In genomic region chr10:95640891-95641315, GRCh38 we compare ENCODE assay signal across 16 cellular contexts. TPM values are rescaled to one million over a fixed set of nuclear protein-coding genes. Genes with fewer than 3 reads are reported as not detected.
DNase-seq lines count a peak whose midpoint lies in the region; ATAC-seq and TF ChIP-seq lines count a peak whose summit lies in the region.
"Had no signal": no experiment of that assay in that cellular context is flagged by ENCODE, and none has a peak within 500 bp of the region (broad histone marks: within the 10 kb centered on the region; RNA-seq: fewer than 3 reads in every experiment).

No MANE protein-coding gene starts in this region.

- intact Hi-C loops in Caco-2 (cut with micrococcal nuclease; ENCODE audit: unreplicated experiment), result no loop called here

- BruUV-seq in Caco-2 (replicated peaks; lab: Mats Ljungman, UMichigan), result no TSS peak

- H3K36me3 ChIP-seq in Caco-2 (ENCODE audit: control insufficient read depth, insufficient read depth, low read length) (peaks cover 10% of the 10 kb centered on the region), liver (ENCODE audit: control insufficient read depth in 4 of 4, insufficient read depth in 3 of 4, low read depth in 1 of 4, low read length in 3 of 4) (peaks cover 2 to 39% (median 24%) of the 10 kb centered on the region in 4 donors)

- H3K9ac ChIP-seq in liver (ENCODE audit: low read depth in 1 of 2, low read length in 2 of 2), result no peak overlapping the region
- H3K9ac ChIP-seq: BLaER1 treated with 17β-estradiol and CSF1 and Interleukin-3, amounts not matched to agents 10 nM and 100 nM had no signal

- H3K4me1 ChIP-seq in Caco-2, result peaks cover 21% of the 10 kb centered on the region
- H3K4me1 ChIP-seq in liver (ENCODE audit: control insufficient read depth in 4 of 4, insufficient read depth in 4 of 4, low read length in 3 of 4), result peaks cover 0 to 3% (median 0%) of the 10 kb centered on the region in 4 donors
- H3K4me1 ChIP-seq: BLaER1 treated with 17β-estradiol and CSF1 and Interleukin-3, amounts not matched to agents 10 nM and 100 nM had no signal

- H3K4me3 Mint-ChIP-seq in Caco-2 (ENCODE audit: unreplicated experiment) (no peak overlapping the region), endothelial cell (ENCODE audit: unreplicated experiment) (peak overlapping the region; percentile 9)
- no peak overlapping the region for H3K4me3 Mint-ChIP-seq in activated CD8-positive, alpha-beta memory T cell treated with anti-CD3 and anti-CD28 coated beads, Interleukin-2, amount 10 ng/mL, durations not matched to agents 7 days and 5 days
- H3K4me3 Mint-ChIP-seq: B cell; CD8-positive, alpha-beta T cell; HFFc6 had no signal

- TF ChIP-seq CTCF in Caco-2 (IDR thresholded peaks at IDR 0.05; ENCODE audit: insufficient read depth in 1 of 2, low read depth in 1 of 2, low read length in 1 of 2, severe bottlenecking in 1 of 2, unreplicated experiment in 1 of 2) (no peak), endothelial cell (IDR thresholded peaks at IDR 0.05; ENCODE audit: unreplicated experiment) (no peak), liver (IDR thresholded peaks at IDR 0.05; ENCODE audit: low read depth, low read length, missing input control) (no peak), GM10248 (IDR thresholded peaks at IDR 0.05; ENCODE audit: control extremely low read depth, extremely low read depth, low read depth, missing control alignments) (no peak)

- H3K9me3 Mint-ChIP-seq in Caco-2 (ENCODE audit: unreplicated experiment), result no peaks in the 10 kb centered on the region
- no peaks in the 10 kb centered on the region for H3K9me3 Mint-ChIP-seq in endothelial cell (ENCODE audit: unreplicated experiment)
- no peaks in the 10 kb centered on the region for H3K9me3 Mint-ChIP-seq in activated CD8-positive, alpha-beta memory T cell treated with anti-CD3 and anti-CD28 coated beads, Interleukin-2, amount 10 ng/mL, durations not matched to agents 7 days and 5 days (ENCODE audit: low read depth)
- H3K9me3 Mint-ChIP-seq: CD8-positive, alpha-beta T cell; HFFc6 had no signal

- peak in 1 of 2 experiments; percentile 12 for DNase-seq in Caco-2
- DNase-seq in HuH-7 (ENCODE audit: low spot score), result peak; percentile 63
- no peak for DNase-seq in endothelial cell (ENCODE audit: low spot score)
- no peak for DNase-seq in GM10248 (ENCODE audit: extremely low spot score)
- no peak for DNase-seq in activated CD8-positive, alpha-beta memory T cell treated with anti-CD3 and anti-CD28 coated beads, Interleukin-2, amount 10 ng/mL, durations not matched to agents 7 days and 5 days
- DNase-seq: CD8-positive, alpha-beta T cell; GOT3; H7; HFFc6; KG1 had no signal

- WGBS in liver, result 100% methylated on average over 1 of the region's 1 CpG

- no peak overlapping the region for H3K27ac ChIP-seq in liver (ENCODE audit: low read depth in 1 of 2, low read length in 2 of 2)
- H3K27ac ChIP-seq: BLaER1 treated with 17β-estradiol and CSF1 and Interleukin-3, amounts not matched to agents 10 nM and 100 nM; HL-60 had no signal

- H3K9me3 ChIP-seq in Caco-2 (no peaks in the 10 kb centered on the region), liver (ENCODE audit: control insufficient read depth in 4 of 4, low read length in 3 of 4) (no peaks in the 10 kb centered on the region)
- H3K9me3 ChIP-seq: BLaER1 treated with 17β-estradiol and CSF1 and Interleukin-3, amounts not matched to agents 10 nM and 100 nM had no signal

- H3K27ac Mint-ChIP-seq in Caco-2 (ENCODE audit: unreplicated experiment) (peak overlapping the region; percentile 18), endothelial cell (ENCODE audit: unreplicated experiment) (no peak overlapping the region)
- H3K27ac Mint-ChIP-seq in activated CD8-positive, alpha-beta memory T cell treated with anti-CD3 and anti-CD28 coated beads, Interleukin-2, amount 10 ng/mL, durations not matched to agents 7 days and 5 days, result no peak overlapping the region
- H3K27ac Mint-ChIP-seq: B cell; CD8-positive, alpha-beta T cell; HFFc6 had no signal

- H3K4me3 ChIP-seq in Caco-2 (ENCODE audit: low read depth, low read length) (no peak overlapping the region), liver (ENCODE audit: low read depth in 1 of 3, low read length in 3 of 3) (no peak overlapping the region)
- H3K4me3 ChIP-seq: BLaER1 treated with 17β-estradiol and CSF1 and Interleukin-3, amounts not matched to agents 10 nM and 100 nM had no signal

- CTCF ChIA-PET in Caco-2 (lab: Charles Lee), result interaction anchor here (1.2 kb wide), 1 partner anchor 53 kb away, joined by 3 read pairs; the partner anchor contains the start of gene TCTN3
- CTCF ChIA-PET in GM10248 (lab: Yijun Ruan, JAX), result no interaction called here
- CTCF ChIA-PET in activated CD8-positive, alpha-beta memory T cell treated with anti-CD3 and anti-CD28 coated beads, Interleukin-2, amount 10 ng/mL, durations not matched to agents 7 days and 5 days (lab: Charles Lee), result interaction anchor here (1.4 kb wide), 1 partner anchor 12 kb away, joined by 3 read pairs; no protein-coding TSS in a partner anchor

- no peak for ATAC-seq in GM21786 (IDR thresholded peaks at IDR 0.05; ENCODE audit: unreplicated experiment)
- no peak for ATAC-seq in activated CD8-positive, alpha-beta memory T cell treated with anti-CD3 and anti-CD28 coated beads, Interleukin-2, amount 10 ng/mL, durations not matched to agents 7 days and 5 days
- ATAC-seq: CD8-positive, alpha-beta T cell; HCT116 had no signal

- peaks cover 88% of the 10 kb centered on the region for H3K36me3 Mint-ChIP-seq in Caco-2 (ENCODE audit: insufficient read depth, unreplicated experiment)
- H3K36me3 Mint-ChIP-seq in endothelial cell (ENCODE audit: low read depth, unreplicated experiment), result peaks cover 21% of the 10 kb centered on the region
- peaks cover 38% of the 10 kb centered on the region for H3K36me3 Mint-ChIP-seq in activated CD8-positive, alpha-beta memory T cell treated with anti-CD3 and anti-CD28 coated beads, Interleukin-2, amount 10 ng/mL, durations not matched to agents 7 days and 5 days

- H3K27me3 ChIP-seq in Caco-2 (replicated peaks; ENCODE audit: control insufficient read depth, insufficient read depth, low read length) (no peaks in the 10 kb centered on the region), liver (ENCODE audit: control insufficient read depth in 4 of 4, insufficient read depth in 4 of 4, low read length in 3 of 4) (no peaks in the 10 kb centered on the region)
- H3K27me3 ChIP-seq: BLaER1 treated with 17β-estradiol and CSF1 and Interleukin-3, amounts not matched to agents 10 nM and 100 nM had no signal

- H3K27me3 Mint-ChIP-seq in Caco-2 (ENCODE audit: insufficient read depth, unreplicated experiment) (no peaks in the 10 kb centered on the region), endothelial cell (ENCODE audit: unreplicated experiment) (peaks cover 4% of the 10 kb centered on the region)
- no peaks in the 10 kb centered on the region for H3K27me3 Mint-ChIP-seq in activated CD8-positive, alpha-beta memory T cell treated with anti-CD3 and anti-CD28 coated beads, Interleukin-2, amount 10 ng/mL, durations not matched to agents 7 days and 5 days
- H3K27me3 Mint-ChIP-seq: B cell had no signal

- peak in 1 of 2 donors; percentile 23 for TF ChIP-seq RAD21 in liver (IDR thresholded peaks at IDR 0.05)

- POLR2A ChIA-PET in Caco-2 (lab: Charles Lee), result no interaction called here
- POLR2A ChIA-PET in GM10248 (lab: Yijun Ruan, JAX), result no interaction called here

- H3K4me1 Mint-ChIP-seq in Caco-2 (ENCODE audit: low read depth, unreplicated experiment) (peaks cover 38% of the 10 kb centered on the region), endothelial cell (ENCODE audit: unreplicated experiment) (peaks cover 5% of the 10 kb centered on the region)
- peaks cover 12% of the 10 kb centered on the region for H3K4me1 Mint-ChIP-seq in activated CD8-positive, alpha-beta memory T cell treated with anti-CD3 and anti-CD28 coated beads, Interleukin-2, amount 10 ng/mL, durations not matched to agents 7 days and 5 days
- H3K4me1 Mint-ChIP-seq: B cell had no signal

TF ChIP-seq in liver, 16 proteins besides CTCF, POLR2A, EP300 and RAD21 (continues in another document):
- TF ChIP-seq ZBTB33 (IDR thresholded peaks at IDR 0.05), result no peak
- peak; percentile 47 for TF ChIP-seq FOXA2 (IDR thresholded peaks at IDR 0.05)

RNA-seq across cellular contexts. Expression of gene ALDH18A1, which starts 15.6 kb away (rescaled TPM):
- total RNA-seq in Caco-2 (2022), result 166 and 169 TPM in 2 replicates
- 52.0 TPM for total RNA-seq in endothelial cell (ENCODE audit: unreplicated experiment)
- 10 to 100 TPM; 31.1 to 35.0 TPM for total RNA-seq in liver
- 10 to 100 TPM in 1 of 2 donors, 1 to 10 TPM in 1; 10.0 to 19.2 TPM for polyA plus RNA-seq in liver
- total RNA-seq in activated CD8-positive, alpha-beta memory T cell treated with anti-CD3 and anti-CD28 coated beads, Interleukin-2, amount 10 ng/mL, durations not matched to agents 7 days and 5 days, result 10 to 100 TPM; 52.0 to 74.3 TPM

RNA-seq across cellular contexts. Expression of gene TCTN3, which starts 52.8 kb away (rescaled TPM):
- total RNA-seq in Caco-2 (2022) (49.2 and 52.1 TPM in 2 replicates), endothelial cell (ENCODE audit: unreplicated experiment) (54.3 TPM), liver (10 to 100 TPM; 15.1 to 16.9 TPM)
- polyA plus RNA-seq in liver, result 10 to 100 TPM; 17.7 to 18.3 TPM
- total RNA-seq in activated CD8-positive, alpha-beta memory T cell treated with anti-CD3 and anti-CD28 coated beads, Interleukin-2, amount 10 ng/mL, durations not matched to agents 7 days and 5 days, result 10 to 100 TPM; 29.7 to 69.2 TPM
